Comparison of ENCODE assay signal across 1 cellular context in the genomic region with DNA sequence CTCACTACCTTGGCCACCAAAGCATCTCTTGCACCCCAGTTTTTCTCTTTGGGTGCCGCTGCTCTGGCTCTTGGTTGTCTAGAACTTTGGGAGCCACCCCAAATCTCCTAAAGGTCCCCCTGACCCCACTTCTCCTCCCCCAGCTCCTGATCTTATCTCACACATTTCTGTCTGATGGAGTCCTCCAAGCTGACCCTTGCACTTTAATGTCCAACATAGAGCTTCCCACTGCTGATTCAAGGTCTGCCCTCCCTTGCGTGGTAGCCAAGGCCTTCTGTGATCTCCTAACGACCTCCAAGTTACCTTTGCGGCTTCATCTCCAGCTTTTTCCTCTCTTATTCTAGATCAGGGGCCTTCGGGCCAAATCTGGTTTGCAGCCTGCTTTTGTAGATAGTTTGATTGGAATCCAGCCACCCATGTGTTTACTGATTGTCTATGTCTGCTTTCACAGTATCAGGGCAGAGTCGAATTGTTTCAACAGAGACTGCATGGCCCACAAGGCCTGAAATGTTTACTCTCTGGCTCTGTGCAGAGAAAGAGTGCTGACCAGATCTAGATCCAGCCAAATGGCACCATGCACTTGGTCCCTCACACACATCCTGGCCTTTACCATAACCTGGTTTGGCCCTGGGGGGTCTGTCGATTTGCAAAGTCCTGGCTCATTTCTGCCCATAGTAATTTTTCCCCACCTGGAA.
TF ChIP-seq lines count a peak whose summit lies in the region.

No MANE protein-coding gene starts in this region.

TF ChIP-seq in HepG2, 621 proteins besides CTCF, POLR2A, EP300 and RAD21 (continued from another document and continues in another):
- TF ChIP-seq ZBTB40 (IDR thresholded peaks at IDR 0.05) (no peak), ZBTB40 (CRISPR knock-in tag; IDR thresholded peaks at IDR 0.05) (no peak), ZNF572 (CRISPR knock-in tag; IDR thresholded peaks at IDR 0.05) (no peak), SRSF9 (IDR thresholded peaks at IDR 0.05; ENCODE audit: borderline replicate concordance, insufficient read depth, low read depth, low read length, poor library complexity, severe bottlenecking) (no peak), ZFP36 (IDR thresholded peaks at IDR 0.05; ENCODE audit: borderline replicate concordance, low read depth, low read length, partially characterized antibody) (no peak), KLF16 (CRISPR knock-in tag; IDR thresholded peaks at IDR 0.05) (no peak), MYC (CRISPR knock-in tag; IDR thresholded peaks at IDR 0.05; ENCODE audit: borderline replicate concordance) (no peak), ZNF816 (CRISPR knock-in tag; IDR thresholded peaks at IDR 0.05; ENCODE audit: borderline replicate concordance) (no peak), RFX5 (IDR thresholded peaks at IDR 0.05; ENCODE audit: low read depth, low read length) (peak; percentile 12; the same call in 1 of the 2 replicates), HMGA1 (CRISPR knock-in tag; conservative IDR thresholded peaks at IDR 0.05) (no peak), ARID3A (IDR thresholded peaks at IDR 0.05; ENCODE audit: low read depth, low read length) (peak; percentile 26; the same call in 1 of the 2 replicates), NCOA1 (CRISPR knock-in tag; IDR thresholded peaks at IDR 0.05) (no peak), ZSCAN20 (CRISPR knock-in tag; IDR thresholded peaks at IDR 0.05; ENCODE audit: borderline replicate concordance) (no peak), KLF9 (CRISPR knock-in tag; IDR thresholded peaks at IDR 0.05; ENCODE audit: low read depth) (no peak), HNF4G (IDR thresholded peaks at IDR 0.05; ENCODE audit: borderline replicate concordance, low read depth, low read length) (no peak), HNF4G (CRISPR knock-in tag; IDR thresholded peaks at IDR 0.05; ENCODE audit: borderline replicate concordance, low read depth) (no peak), CBX5 (CRISPR knock-in tag; IDR thresholded peaks at IDR 0.05; ENCODE audit: borderline replicate concordance) (no peak), CAMTA2 (CRISPR knock-in tag; IDR thresholded peaks at IDR 0.05; ENCODE audit: borderline replicate concordance) (no peak), TAF15 (IDR thresholded peaks at IDR 0.05; ENCODE audit: low read depth, low read length, poor library complexity, severe bottlenecking) (no peak), ZFYVE20 (CRISPR knock-in tag; IDR thresholded peaks at IDR 0.05; ENCODE audit: borderline replicate concordance, low read depth) (no peak), ZNF143 (CRISPR knock-in tag; IDR thresholded peaks at IDR 0.05) (no peak), ZNF20 (CRISPR knock-in tag; IDR thresholded peaks at IDR 0.05) (no peak), ETV5 (CRISPR knock-in tag; IDR thresholded peaks at IDR 0.05; ENCODE audit: borderline replicate concordance) (no peak), HNRNPLL (IDR thresholded peaks at IDR 0.05; ENCODE audit: low read depth, low read length, poor library complexity, severe bottlenecking) (no peak), SOX6 (IDR thresholded peaks at IDR 0.05) (no peak), SOX6 (CRISPR knock-in tag; IDR thresholded peaks at IDR 0.05) (peak; percentile 56), ZFAT (CRISPR knock-in tag; conservative IDR thresholded peaks at IDR 0.05) (no peak), AKAP8 (CRISPR knock-in tag; IDR thresholded peaks at IDR 0.05) (no peak), FLYWCH1 (CRISPR knock-in tag; IDR thresholded peaks at IDR 0.05) (no peak), ZNF766 (CRISPR knock-in tag; IDR thresholded peaks at IDR 0.05; ENCODE audit: borderline replicate concordance) (no peak), MEIS1 (CRISPR knock-in tag; IDR thresholded peaks at IDR 0.05; ENCODE audit: borderline replicate concordance) (no peak), MAF1 (CRISPR knock-in tag; IDR thresholded peaks at IDR 0.05; ENCODE audit: borderline replicate concordance) (no peak), CHD4 (IDR thresholded peaks at IDR 0.05; ENCODE audit: borderline replicate concordance, low read length) (no peak), RAD51 (IDR thresholded peaks at IDR 0.05; ENCODE audit: borderline replicate concordance) (no peak), MYNN (CRISPR knock-in tag; IDR thresholded peaks at IDR 0.05; ENCODE audit: low read depth) (no peak), PLRG1 (conservative IDR thresholded peaks at IDR 0.05) (no peak), NFE2 (CRISPR knock-in tag; IDR thresholded peaks at IDR 0.05) (no peak), ZNF772 (CRISPR knock-in tag; IDR thresholded peaks at IDR 0.05) (no peak), ZNF563 (CRISPR knock-in tag; IDR thresholded peaks at IDR 0.05) (no peak), ZMYM3 (CRISPR knock-in tag; IDR thresholded peaks at IDR 0.05) (no peak), POLR2AphosphoS2 (IDR thresholded peaks at IDR 0.05; ENCODE audit: low read depth, low read length) (no peak), KLF13 (CRISPR knock-in tag; IDR thresholded peaks at IDR 0.05) (no peak), ZNF256 (CRISPR knock-in tag; conservative IDR thresholded peaks at IDR 0.05) (no peak), SALL1 (CRISPR knock-in tag; IDR thresholded peaks at IDR 0.05) (no peak; the same call in 1 of the 2 replicates)
- TF ChIP-seq, protein P1, sequence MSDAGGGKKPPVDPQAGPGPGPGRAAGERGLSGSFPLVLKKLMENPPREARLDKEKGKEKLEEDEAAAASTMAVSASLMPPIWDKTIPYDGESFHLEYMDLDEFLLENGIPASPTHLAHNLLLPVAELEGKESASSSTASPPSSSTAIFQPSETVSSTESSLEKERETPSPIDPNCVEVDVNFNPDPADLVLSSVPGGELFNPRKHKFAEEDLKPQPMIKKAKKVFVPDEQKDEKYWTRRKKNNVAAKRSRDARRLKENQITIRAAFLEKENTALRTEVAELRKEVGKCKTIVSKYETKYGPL (CRISPR knock-in tag; IDR thresholded peaks at IDR 0.05) = no peak
- TF ChIP-seq, protein P2, sequence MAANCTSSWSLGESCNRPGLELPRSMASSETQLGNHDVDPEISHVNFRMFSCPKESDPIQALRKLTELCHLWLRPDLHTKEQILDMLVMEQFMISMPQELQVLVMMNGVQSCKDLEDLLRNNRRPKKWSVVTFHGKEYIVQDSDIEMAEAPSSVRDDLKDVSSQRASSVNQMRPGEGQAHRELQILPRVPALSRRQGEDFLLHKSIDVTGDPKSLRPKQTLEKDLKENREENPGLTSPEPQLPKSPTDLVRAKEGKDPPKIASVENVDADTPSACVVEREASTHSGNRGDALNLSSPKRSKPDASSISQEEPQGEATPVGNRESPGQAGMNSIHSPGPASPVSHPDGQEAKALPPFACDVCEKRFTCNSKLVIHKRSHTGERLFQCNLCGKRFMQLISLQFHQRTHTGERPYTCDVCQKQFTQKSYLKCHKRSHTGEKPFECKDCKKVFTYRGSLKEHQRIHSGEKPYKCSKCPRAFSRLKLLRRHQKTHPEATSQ (CRISPR knock-in tag; IDR thresholded peaks at IDR 0.05; ENCODE audit: borderline replicate concordance) = no peak
- TF ChIP-seq, protein P3, sequence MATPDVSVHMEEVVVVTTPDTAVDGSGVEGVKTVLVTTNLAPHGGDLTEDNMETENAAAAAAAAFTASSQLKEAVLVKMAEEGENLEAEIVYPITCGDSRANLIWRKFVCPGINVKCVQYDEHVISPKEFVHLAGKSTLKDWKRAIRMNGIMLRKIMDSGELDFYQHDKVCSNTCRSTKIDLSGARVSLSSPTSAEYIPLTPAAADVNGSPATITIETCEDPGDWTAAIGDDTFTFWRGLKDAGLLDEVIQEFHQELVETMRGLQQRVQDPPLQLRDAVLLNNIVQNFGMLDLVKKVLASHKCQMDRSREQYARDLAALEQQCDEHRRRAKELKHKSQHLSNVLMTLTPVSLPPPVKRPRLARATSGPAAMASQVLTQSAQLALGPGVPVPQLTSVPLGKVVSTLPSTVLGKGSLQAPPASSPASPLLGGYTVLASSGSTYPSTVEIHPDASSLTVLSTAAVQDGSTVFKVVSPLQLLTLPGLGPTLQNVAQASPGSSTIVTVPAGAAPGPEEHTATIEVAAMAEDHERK (CRISPR knock-in tag; IDR thresholded peaks at IDR 0.05; ENCODE audit: low read depth) = no peak
- TF ChIP-seq, protein P4, sequence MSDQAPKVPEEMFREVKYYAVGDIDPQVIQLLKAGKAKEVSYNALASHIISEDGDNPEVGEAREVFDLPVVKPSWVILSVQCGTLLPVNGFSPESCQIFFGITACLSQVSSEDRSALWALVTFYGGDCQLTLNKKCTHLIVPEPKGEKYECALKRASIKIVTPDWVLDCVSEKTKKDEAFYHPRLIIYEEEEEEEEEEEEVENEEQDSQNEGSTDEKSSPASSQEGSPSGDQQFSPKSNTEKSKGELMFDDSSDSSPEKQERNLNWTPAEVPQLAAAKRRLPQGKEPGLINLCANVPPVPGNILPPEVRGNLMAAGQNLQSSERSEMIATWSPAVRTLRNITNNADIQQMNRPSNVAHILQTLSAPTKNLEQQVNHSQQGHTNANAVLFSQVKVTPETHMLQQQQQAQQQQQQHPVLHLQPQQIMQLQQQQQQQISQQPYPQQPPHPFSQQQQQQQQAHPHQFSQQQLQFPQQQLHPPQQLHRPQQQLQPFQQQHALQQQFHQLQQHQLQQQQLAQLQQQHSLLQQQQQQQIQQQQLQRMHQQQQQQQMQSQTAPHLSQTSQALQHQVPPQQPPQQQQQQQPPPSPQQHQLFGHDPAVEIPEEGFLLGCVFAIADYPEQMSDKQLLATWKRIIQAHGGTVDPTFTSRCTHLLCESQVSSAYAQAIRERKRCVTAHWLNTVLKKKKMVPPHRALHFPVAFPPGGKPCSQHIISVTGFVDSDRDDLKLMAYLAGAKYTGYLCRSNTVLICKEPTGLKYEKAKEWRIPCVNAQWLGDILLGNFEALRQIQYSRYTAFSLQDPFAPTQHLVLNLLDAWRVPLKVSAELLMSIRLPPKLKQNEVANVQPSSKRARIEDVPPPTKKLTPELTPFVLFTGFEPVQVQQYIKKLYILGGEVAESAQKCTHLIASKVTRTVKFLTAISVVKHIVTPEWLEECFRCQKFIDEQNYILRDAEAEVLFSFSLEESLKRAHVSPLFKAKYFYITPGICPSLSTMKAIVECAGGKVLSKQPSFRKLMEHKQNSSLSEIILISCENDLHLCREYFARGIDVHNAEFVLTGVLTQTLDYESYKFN (CRISPR knock-in tag; conservative IDR thresholded peaks at IDR 0.05) = no peak
